15 cellular contexts compared by ENCODE assay signal in the genomic region with DNA sequence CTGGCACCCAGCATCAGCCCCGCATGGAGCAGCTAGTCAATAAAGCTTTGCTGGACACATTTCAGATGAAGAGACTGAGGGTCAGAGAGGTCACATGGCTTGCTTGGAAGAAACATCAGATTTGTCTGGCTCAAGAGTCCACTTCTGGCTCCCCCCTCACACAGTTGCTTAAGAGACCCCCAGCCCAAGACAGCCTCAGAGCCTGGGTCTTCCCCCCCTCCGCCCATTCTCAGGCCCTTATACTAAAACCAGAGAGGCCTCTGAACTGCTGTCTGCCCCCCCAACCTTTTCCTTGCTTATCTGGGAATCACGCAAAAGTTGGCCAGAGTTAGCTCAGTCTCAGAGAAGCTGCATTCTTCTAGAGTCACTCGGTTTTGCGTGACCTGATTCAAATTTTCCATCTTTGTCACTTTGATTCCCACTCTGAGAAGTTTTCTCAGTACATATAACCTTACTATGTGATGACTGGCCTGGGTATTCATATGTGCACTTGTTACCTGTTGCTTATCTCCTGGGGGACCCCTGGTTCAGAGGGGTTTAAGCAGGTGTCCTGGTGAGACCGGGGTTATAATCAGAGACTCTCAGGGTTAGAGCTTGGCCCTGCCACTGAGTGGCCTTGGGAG.
DNase-seq lines count a peak whose midpoint lies in the region; ATAC-seq and TF ChIP-seq lines count a peak whose summit lies in the region.
"Had no signal": no experiment of that assay in that cellular context is flagged by ENCODE, and none has a peak within 500 bp of the region (broad histone marks: within the 10 kb centered on the region; RNA-seq: fewer than 3 reads in every experiment).

No MANE protein-coding gene starts in this region.

- H3K9me3 Mint-ChIP-seq in activated T-helper 17 cell treated with anti-CD3 and anti-CD28 coated beads, Interleukin-2, amount 50 U/mL, for 72 hours: no peaks in the 10 kb centered on the region
- H3K9me3 Mint-ChIP-seq in endothelial cell (ENCODE audit: unreplicated experiment): no peaks in the 10 kb centered on the region
- H3K9me3 Mint-ChIP-seq: memory B cell had no signal

- H3K4me3 ChIP-seq in right cardiac atrium (ENCODE audit: low read length) (no peak overlapping the region), gastrocnemius medialis (no peak overlapping the region)
- H3K4me3 ChIP-seq: colonic mucosa had no signal

- H3K36me3 Mint-ChIP-seq in activated T-helper 17 cell treated with anti-CD3 and anti-CD28 coated beads, Interleukin-2, amount 50 U/mL, for 72 hours (ENCODE audit: low read depth): no peaks in the 10 kb centered on the region
- no peaks in the 10 kb centered on the region for H3K36me3 Mint-ChIP-seq in endothelial cell (ENCODE audit: low read depth, unreplicated experiment)

- peak overlapping the region; percentile 6 for H3K27ac ChIP-seq in right cardiac atrium (ENCODE audit: low read length)
- H3K27ac ChIP-seq in gastrocnemius medialis: peak overlapping the region in 3 of 4 donors; percentile 14 to 84 (median 76)
- H3K27ac ChIP-seq: colonic mucosa had no signal

- TF ChIP-seq POLR2A in gastrocnemius medialis (IDR thresholded peaks at IDR 0.05): no peak

- in situ Hi-C loops in gastrocnemius medialis (cut with MboI; ENCODE audit: low sequenced_read_pairs in 4 of 4): no loop called here

- H3K4me1 ChIP-seq in right cardiac atrium (ENCODE audit: control insufficient read depth, insufficient read depth, low read length): peaks cover 8% of the 10 kb centered on the region
- H3K4me1 ChIP-seq in gastrocnemius medialis: peaks cover 23 to 30% of the 10 kb centered on the region in 2 donors

- H3K4me1 Mint-ChIP-seq in activated T-helper 17 cell treated with anti-CD3 and anti-CD28 coated beads, Interleukin-2, amount 50 U/mL, for 72 hours: peaks cover 7% of the 10 kb centered on the region
- peaks cover 2% of the 10 kb centered on the region for H3K4me1 Mint-ChIP-seq in endothelial cell (ENCODE audit: unreplicated experiment)

- H3K9me3 ChIP-seq in right cardiac atrium (ENCODE audit: control insufficient read depth, low read length) (no peaks in the 10 kb centered on the region), gastrocnemius medialis (no peaks in the 10 kb centered on the region)
- H3K9me3 ChIP-seq: colonic mucosa had no signal

- WGBS in right cardiac atrium: 45% methylated on average over 6 of the region's 6 CpGs

- H3K36me3 ChIP-seq in gastrocnemius medialis: no peaks in the 10 kb centered on the region
- H3K36me3 ChIP-seq: colonic mucosa had no signal

- H3K27me3 ChIP-seq in right cardiac atrium (ENCODE audit: control insufficient read depth, insufficient read depth) (no peaks in the 10 kb centered on the region), gastrocnemius medialis (no peaks in the 10 kb centered on the region)
- H3K27me3 ChIP-seq: colonic mucosa had no signal

- no peak overlapping the region for H3K4me3 Mint-ChIP-seq in activated T-helper 17 cell treated with anti-CD3 and anti-CD28 coated beads, Interleukin-2, amount 50 U/mL, for 72 hours
- no peak overlapping the region for H3K4me3 Mint-ChIP-seq in endothelial cell (ENCODE audit: unreplicated experiment)
- H3K4me3 Mint-ChIP-seq: memory B cell had no signal

- DNase-seq in EH (ENCODE audit: low read depth): peak; percentile 74
- DNase-seq in right cardiac atrium: no peak
- DNase-seq in gastrocnemius medialis: no peak
- DNase-seq in endothelial cell (ENCODE audit: low spot score): no peak
- no peak for DNase-seq in stimulated activated naive CD4-positive, alpha-beta T cell (lab: John Stamatoyannopoulos, UW)
- no peak for DNase-seq in UCSD-AML1 (lab: John Stamatoyannopoulos, UW; ENCODE audit: unreplicated experiment)
- DNase-seq: colonic mucosa; NCI-H510A treated with DMSO at 0.1 percent for 48 hours; occipital lobe; stimulated activated CD4-positive, alpha-beta T cell treated with anti-CD3 and anti-CD28 coated beads, Interleukin-12 subunit alpha, Interleukin-12 subunit beta, amount 100 ng/mL, for 4 hours; substantia nigra had no signal

- no peaks in the 10 kb centered on the region for H3K27me3 Mint-ChIP-seq in activated T-helper 17 cell treated with anti-CD3 and anti-CD28 coated beads, Interleukin-2, amount 50 U/mL, for 72 hours
- peaks cover 1% of the 10 kb centered on the region for H3K27me3 Mint-ChIP-seq in endothelial cell (ENCODE audit: unreplicated experiment)

- TF ChIP-seq CTCF in gastrocnemius medialis (IDR thresholded peaks at IDR 0.05 in 4 of 5, conservative IDR thresholded peaks at IDR 0.05 in 1 of 5): no peak
- no peak for TF ChIP-seq CTCF in endothelial cell (IDR thresholded peaks at IDR 0.05; ENCODE audit: unreplicated experiment)

- peak; percentile 21 for ATAC-seq in activated T-helper 17 cell treated with anti-CD3 and anti-CD28 coated beads, Interleukin-2, amount 50 U/mL, for 72 hours (replicated peaks)
- ATAC-seq in right cardiac atrium (no peak), gastrocnemius medialis (no peak), HG03175 (IDR thresholded peaks at IDR 0.05; ENCODE audit: unreplicated experiment) (no peak)
- ATAC-seq: SK-N-SH treated with all-trans-retinoic acid at 6 μM for 48 hours had no signal

- peak overlapping the region; percentile 58 for H3K27ac Mint-ChIP-seq in activated T-helper 17 cell treated with anti-CD3 and anti-CD28 coated beads, Interleukin-2, amount 50 U/mL, for 72 hours
- H3K27ac Mint-ChIP-seq in endothelial cell (ENCODE audit: unreplicated experiment): no peak overlapping the region
- H3K27ac Mint-ChIP-seq: memory B cell had no signal

- intact Hi-C loops in right cardiac atrium (cut with DNase I): loop anchor here in 2 of 4 donors (5.0 to 10.0 kb wide), 2 partner anchors 141 to 161 kb away; no protein-coding TSS in a partner anchor
- intact Hi-C loops in gastrocnemius medialis (cut with DNase I; ENCODE audit: low total_unique reads): loop anchor here (5.0 kb wide), 1 partner anchor 146 kb away; the partner anchor contains the start of gene IER5L
